ENCODE assay signal across 25 cellular contexts in genomic region chr1:50651476-50652263, GRCh38.
A peak's percentile ranks its signal among the peaks of the same experiment; 100 is the strongest.
DNase-seq lines count a peak whose midpoint lies in the region; ATAC-seq and TF ChIP-seq lines count a peak whose summit lies in the region.
"Had no signal": no experiment of that assay in that cellular context is flagged by ENCODE, and none has a peak within 500 bp of the region (broad histone marks: within the 10 kb centered on the region; RNA-seq: fewer than 3 reads in every experiment).

No MANE protein-coding gene starts in this region.

- no peaks in the 10 kb centered on the region for H3K9me3 Mint-ChIP-seq in CD8-positive, alpha-beta memory T cell
- H3K9me3 Mint-ChIP-seq: activated CD4-positive, alpha-beta T cell treated with anti-CD3 and anti-CD28 coated beads, Interleukin-2, amount 10 ng/mL, durations not matched to agents 24 days and 14 days; activated naive CD4-positive, alpha-beta T cell treated with anti-CD3 and anti-CD28 coated beads, Interleukin-2, amount 10 ng/mL, durations not matched to agents 7 days and 5 days; nephron had no signal

- H3K79me2 ChIP-seq in OCI-LY7 (ENCODE audit: insufficient read depth, low read depth, low read length) = no peaks in the 10 kb centered on the region

- peaks cover 0 to 6% (median 2%) of the 10 kb centered on the region in 3 donors for H3K4me1 Mint-ChIP-seq in CD8-positive, alpha-beta memory T cell
- H3K4me1 Mint-ChIP-seq: activated CD4-positive, alpha-beta T cell treated with anti-CD3 and anti-CD28 coated beads, Interleukin-2, amount 10 ng/mL, durations not matched to agents 24 days and 14 days; activated naive CD4-positive, alpha-beta T cell treated with anti-CD3 and anti-CD28 coated beads, Interleukin-2, amount 10 ng/mL, durations not matched to agents 7 days and 5 days; nephron; T-helper 17 cell had no signal

- in situ Hi-C loops in GM13977 (cut with MboI; ENCODE audit: low pct_unique_long_range_greater_than_20kb, low sequenced_read_pairs, unreplicated experiment) = no loop called here

- intact Hi-C loops in OCI-LY7 (cut with micrococcal nuclease; ENCODE audit: unreplicated experiment) (no loop called here), left ventricle myocardium superior (cut with micrococcal nuclease) (no loop called here)

- H3K27ac ChIP-seq in HEK293 (ENCODE audit: extremely low read depth, low read depth, low read length) (no peak overlapping the region), OCI-LY7 (ENCODE audit: low read depth, low read length, poor library complexity, severe bottlenecking) (no peak overlapping the region)
- H3K27ac ChIP-seq in CD8-positive, alpha-beta memory T cell (ENCODE audit: low read depth, low read length) = no peak overlapping the region
- H3K27ac ChIP-seq: ascending aorta, epithelial cell of prostate, left ventricle myocardium inferior, SK-N-MC, vagina had no signal

- no peak overlapping the region for H3K4me3 ChIP-seq in HEK293 (ENCODE audit: low read depth, low read length)
- no peak overlapping the region for H3K4me3 ChIP-seq in OCI-LY7 (ENCODE audit: low read depth, low read length, poor library complexity, severe bottlenecking)
- no peak overlapping the region for H3K4me3 ChIP-seq in CD8-positive, alpha-beta memory T cell (ENCODE audit: low read length)
- H3K4me3 ChIP-seq: ascending aorta, left ventricle myocardium inferior, SK-N-MC, vagina had no signal

- no peak for ATAC-seq in left ventricle myocardium superior
- ATAC-seq: T-helper 17 cell had no signal

- no peaks in the 10 kb centered on the region for H4K20me1 ChIP-seq in OCI-LY7 (ENCODE audit: insufficient read depth, low read length)

- H3K36me3 ChIP-seq in HEK293 (ENCODE audit: control insufficient read depth in 2 of 2, insufficient read depth in 1 of 2, low read length in 2 of 2) (no peaks in the 10 kb centered on the region), OCI-LY7 (ENCODE audit: insufficient read depth, low read length) (peaks cover 8% of the 10 kb centered on the region; the same call in 1 of the 2 replicates)
- no peaks in the 10 kb centered on the region for H3K36me3 ChIP-seq in CD8-positive, alpha-beta memory T cell (ENCODE audit: insufficient read depth, low read length)
- H3K36me3 ChIP-seq: vagina had no signal

- POLR2A ChIA-PET in HEK293 (lab: Yijun Ruan, JAX) (no interaction called here), OCI-LY7 (lab: Charles Lee) (interaction anchor here (0.6 to 0.8 kb wide), 3 partner anchors 46 to 1042 kb away, joined by 3 read pairs; no protein-coding TSS in a partner anchor)
- POLR2A ChIA-PET in CD8-positive, alpha-beta memory T cell (lab: Charles Lee) = no interaction called here

- H3K4me1 ChIP-seq in HEK293 (ENCODE audit: control insufficient read depth, insufficient read depth, low read length) (0 out of 2 replicates have a peak, but pooled peaks cover 3% of the 10 kb centered on the region), OCI-LY7 (ENCODE audit: insufficient read depth, low read length, poor library complexity, severe bottlenecking) (no peaks in the 10 kb centered on the region)
- H3K4me1 ChIP-seq in CD8-positive, alpha-beta memory T cell (ENCODE audit: insufficient read depth, low read length) = no peaks in the 10 kb centered on the region
- H3K4me1 ChIP-seq: ascending aorta, left ventricle myocardium inferior had no signal

- CTCF ChIA-PET in HEK293 (lab: Yijun Ruan, JAX) = interaction anchor here (0.6 kb wide), 1 partner anchor 52 kb away, joined by 3 read pairs; no protein-coding TSS in a partner anchor
- CTCF ChIA-PET in OCI-LY7 (lab: Charles Lee; ENCODE audit: unreplicated experiment) = no interaction called here
- CTCF ChIA-PET in CD8-positive, alpha-beta memory T cell (lab: Charles Lee) = no interaction called here

- no peaks in the 10 kb centered on the region for H3K27me3 ChIP-seq in CD8-positive, alpha-beta memory T cell (ENCODE audit: insufficient read depth, low read length, poor library complexity, severe bottlenecking)
- H3K27me3 ChIP-seq: ascending aorta, vagina had no signal

- peak; percentile 30 for DNase-seq in COLO668 (lab: John Stamatoyannopoulos, UW; ENCODE audit: unreplicated experiment)
- no peak for DNase-seq in OCI-LY7 (ENCODE audit: low spot score)
- peak; percentile 26 for DNase-seq in medulla oblongata (ENCODE audit: extremely low spot score)
- no peak for DNase-seq in T1000 (lab: John Stamatoyannopoulos, UW)
- DNase-seq in left ventricle myocardium superior = no peak
- DNase-seq in CD8-positive, alpha-beta memory T cell = no peak
- no peak for DNase-seq in GM13977 (ENCODE audit: low spot score)
- DNase-seq: activated CD4-positive, alpha-beta T cell treated with anti-CD3 and anti-CD28 coated beads, Interleukin-2, amount 10 ng/mL, durations not matched to agents 24 days and 14 days; activated naive CD4-positive, alpha-beta T cell treated with anti-CD3 and anti-CD28 coated beads, Interleukin-2, amount 10 ng/mL, durations not matched to agents 7 days and 5 days; C1 segment of cervical spinal cord; central memory CD4-positive, alpha-beta T cell; foreskin fibroblast; HCEC 1CT; KBM-7; left ventricle myocardium inferior; NCI-H446; RPMI8226; T-helper 17 cell had no signal

- no peak overlapping the region for H3K4me3 Mint-ChIP-seq in CD8-positive, alpha-beta memory T cell
- H3K4me3 Mint-ChIP-seq: activated CD4-positive, alpha-beta T cell treated with anti-CD3 and anti-CD28 coated beads, Interleukin-2, amount 10 ng/mL, durations not matched to agents 24 days and 14 days; activated naive CD4-positive, alpha-beta T cell treated with anti-CD3 and anti-CD28 coated beads, Interleukin-2, amount 10 ng/mL, durations not matched to agents 7 days and 5 days; nephron; T-helper 17 cell had no signal

- H3K9me3 ChIP-seq in HEK293 (ENCODE audit: control insufficient read depth, insufficient read depth, low read depth, low read length) = no peaks in the 10 kb centered on the region
- H3K9me3 ChIP-seq in OCI-LY7 (ENCODE audit: low read length) = no peaks in the 10 kb centered on the region
- no peaks in the 10 kb centered on the region for H3K9me3 ChIP-seq in CD8-positive, alpha-beta memory T cell (ENCODE audit: low read length)
- H3K9me3 ChIP-seq: ascending aorta, left ventricle myocardium inferior, vagina had no signal

- H3K9me2 ChIP-seq in OCI-LY7 (ENCODE audit: insufficient read depth, low read length) = no peaks in the 10 kb centered on the region

- no peak overlapping the region for H3K4me2 ChIP-seq in OCI-LY7 (ENCODE audit: low read length)

- BruUV-seq in OCI-LY7 (replicated peaks; lab: Mats Ljungman, UMichigan) = TSS peak; percentile 32

- peaks cover 3 to 20% (median 6%) of the 10 kb centered on the region in 3 donors for H3K36me3 Mint-ChIP-seq in CD8-positive, alpha-beta memory T cell

- no peaks in the 10 kb centered on the region for H3K27me3 Mint-ChIP-seq in CD8-positive, alpha-beta memory T cell
- H3K27me3 Mint-ChIP-seq: activated CD4-positive, alpha-beta T cell treated with anti-CD3 and anti-CD28 coated beads, Interleukin-2, amount 10 ng/mL, durations not matched to agents 24 days and 14 days; activated naive CD4-positive, alpha-beta T cell treated with anti-CD3 and anti-CD28 coated beads, Interleukin-2, amount 10 ng/mL, durations not matched to agents 7 days and 5 days; progenitor cell of endocrine pancreas; T-helper 17 cell had no signal

- H3K27ac Mint-ChIP-seq in CD8-positive, alpha-beta memory T cell = no peak overlapping the region
- H3K27ac Mint-ChIP-seq: activated CD4-positive, alpha-beta T cell treated with anti-CD3 and anti-CD28 coated beads, Interleukin-2, amount 10 ng/mL, durations not matched to agents 24 days and 14 days; activated naive CD4-positive, alpha-beta T cell treated with anti-CD3 and anti-CD28 coated beads, Interleukin-2, amount 10 ng/mL, durations not matched to agents 7 days and 5 days; nephron; T-helper 17 cell had no signal

- no peak overlapping the region for H2AFZ ChIP-seq in OCI-LY7 (ENCODE audit: low read length)

- TF ChIP-seq CTCF in HEK293 (tag by site-specific recombination; IDR thresholded peaks at IDR 0.05) (no peak), OCI-LY7 (conservative IDR thresholded peaks at IDR 0.05; ENCODE audit: low read length) (no peak), GM13977 (IDR thresholded peaks at IDR 0.05; ENCODE audit: extremely low read depth, insufficient read depth, missing control alignments) (no peak)

TF ChIP-seq in HEK293, 187 proteins besides CTCF, POLR2A, EP300 and RAD21:
- TF ChIP-seq, protein P1, sequence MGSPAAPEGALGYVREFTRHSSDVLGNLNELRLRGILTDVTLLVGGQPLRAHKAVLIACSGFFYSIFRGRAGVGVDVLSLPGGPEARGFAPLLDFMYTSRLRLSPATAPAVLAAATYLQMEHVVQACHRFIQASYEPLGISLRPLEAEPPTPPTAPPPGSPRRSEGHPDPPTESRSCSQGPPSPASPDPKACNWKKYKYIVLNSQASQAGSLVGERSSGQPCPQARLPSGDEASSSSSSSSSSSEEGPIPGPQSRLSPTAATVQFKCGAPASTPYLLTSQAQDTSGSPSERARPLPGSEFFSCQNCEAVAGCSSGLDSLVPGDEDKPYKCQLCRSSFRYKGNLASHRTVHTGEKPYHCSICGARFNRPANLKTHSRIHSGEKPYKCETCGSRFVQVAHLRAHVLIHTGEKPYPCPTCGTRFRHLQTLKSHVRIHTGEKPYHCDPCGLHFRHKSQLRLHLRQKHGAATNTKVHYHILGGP (tag by site-specific recombination; IDR thresholded peaks at IDR 0.05) = peak; percentile 66; the same call in 1 of the 2 replicates
- no peak for TF ChIP-seq ZNF169 (tag by site-specific recombination; IDR thresholded peaks at IDR 0.05)
- TF ChIP-seq, protein P2, sequence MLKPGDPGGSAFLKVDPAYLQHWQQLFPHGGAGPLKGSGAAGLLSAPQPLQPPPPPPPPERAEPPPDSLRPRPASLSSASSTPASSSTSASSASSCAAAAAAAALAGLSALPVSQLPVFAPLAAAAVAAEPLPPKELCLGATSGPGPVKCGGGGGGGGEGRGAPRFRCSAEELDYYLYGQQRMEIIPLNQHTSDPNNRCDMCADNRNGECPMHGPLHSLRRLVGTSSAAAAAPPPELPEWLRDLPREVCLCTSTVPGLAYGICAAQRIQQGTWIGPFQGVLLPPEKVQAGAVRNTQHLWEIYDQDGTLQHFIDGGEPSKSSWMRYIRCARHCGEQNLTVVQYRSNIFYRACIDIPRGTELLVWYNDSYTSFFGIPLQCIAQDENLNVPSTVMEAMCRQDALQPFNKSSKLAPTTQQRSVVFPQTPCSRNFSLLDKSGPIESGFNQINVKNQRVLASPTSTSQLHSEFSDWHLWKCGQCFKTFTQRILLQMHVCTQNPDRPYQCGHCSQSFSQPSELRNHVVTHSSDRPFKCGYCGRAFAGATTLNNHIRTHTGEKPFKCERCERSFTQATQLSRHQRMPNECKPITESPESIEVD (tag by site-specific recombination; IDR thresholded peaks at IDR 0.05) = peak; percentile 75

Comparison
In these comparisons a context has a peak if more than half of its experiments do, and no peak if none do; other contexts are left out.
1. DNase-seq: peak in COLO668 (single experiment) and medulla oblongata (single experiment); none in OCI-LY7 (single experiment), T1000 (single experiment), left ventricle myocardium superior (single experiment), CD8-positive, alpha-beta memory T cell (0 of 5) and GM13977 (single experiment).